ENCODE assay signal across 15 cellular contexts in genomic region chr10:79012567-79012966, GRCh38. TPM values are rescaled to one million over a fixed set of nuclear protein-coding genes. Genes with fewer than 3 reads are reported as not detected.
A peak's percentile ranks its signal among the peaks of the same experiment; 100 is the strongest.
DNase-seq lines count a peak whose midpoint lies in the region; ATAC-seq and TF ChIP-seq lines count a peak whose summit lies in the region.
"Had no signal": no experiment of that assay in that cellular context is flagged by ENCODE, and none has a peak within 500 bp of the region (broad histone marks: within the 10 kb centered on the region; RNA-seq: fewer than 3 reads in every experiment).

No MANE protein-coding gene starts in this region.

- H3K27ac ChIP-seq in thyroid gland = peak overlapping the region; percentile 71 to 96 (median 96)
- H3K27ac ChIP-seq: BLaER1 treated with 17β-estradiol and CSF1 and Interleukin-3, amounts not matched to agents 10 nM and 100 nM; HL-60 had no signal

- no peak overlapping the region for H3K4me3 Mint-ChIP-seq in Caco-2 (ENCODE audit: unreplicated experiment)
- H3K4me3 Mint-ChIP-seq in T-helper 17 cell = no peak overlapping the region
- H3K4me3 Mint-ChIP-seq: B cell; CD8-positive, alpha-beta T cell; H9 had no signal

- TF ChIP-seq POLR2A in thyroid gland (IDR thresholded peaks at IDR 0.05) = no peak

- intact Hi-C loops in Caco-2 (cut with micrococcal nuclease; ENCODE audit: unreplicated experiment) (no loop called here), thyroid gland (cut with DNase I) (no loop called here)

- H3K4me1 ChIP-seq in Caco-2 (no peaks in the 10 kb centered on the region), thyroid gland (peaks cover 43 to 47% of the 10 kb centered on the region in 2 donors)

- H3K36me3 Mint-ChIP-seq in Caco-2 (ENCODE audit: insufficient read depth, unreplicated experiment) = no peaks in the 10 kb centered on the region
- no peaks in the 10 kb centered on the region for H3K36me3 Mint-ChIP-seq in T-helper 17 cell (ENCODE audit: low read depth)
- H3K36me3 Mint-ChIP-seq: CD8-positive, alpha-beta T cell had no signal

- DNase-seq in Caco-2 (no peak), T-helper 17 cell (no peak), left kidney (ENCODE audit: low read depth, low spot score) (peak; percentile 38), thyroid gland (no peak)
- DNase-seq: CD8-positive, alpha-beta T cell; DMS 273 treated with DMSO at 0.1 percent for 48 hours; DMS79; GF-D8; H9; KBM-7 had no signal

- CTCF ChIA-PET in Caco-2 (lab: Charles Lee) = interaction anchor here (0.6 to 0.9 kb wide), 2 partner anchors 53 to 183 kb away, joined by 3 to 5 read pairs; no protein-coding TSS in a partner anchor

- no peak for ATAC-seq in T-helper 17 cell
- ATAC-seq in HG03457 (IDR thresholded peaks at IDR 0.05; ENCODE audit: unreplicated experiment) = no peak
- ATAC-seq in HG02763 (IDR thresholded peaks at IDR 0.05; ENCODE audit: unreplicated experiment) = no peak
- ATAC-seq: CD8-positive, alpha-beta T cell had no signal

- TF ChIP-seq CTCF in Caco-2 (IDR thresholded peaks at IDR 0.05; ENCODE audit: insufficient read depth in 1 of 2, low read depth in 1 of 2, low read length in 1 of 2, severe bottlenecking in 1 of 2, unreplicated experiment in 1 of 2) (no peak), thyroid gland (IDR thresholded peaks at IDR 0.05) (no peak)

- WGBS in thyroid gland, 2 donors = 82 to 95% methylated on average over 4 of the region's 4 CpGs

- H3K4me1 Mint-ChIP-seq in Caco-2 (ENCODE audit: low read depth, unreplicated experiment) = peaks cover 6% of the 10 kb centered on the region
- H3K4me1 Mint-ChIP-seq in T-helper 17 cell = peaks cover 11% of the 10 kb centered on the region
- H3K4me1 Mint-ChIP-seq: B cell had no signal

- H3K27ac Mint-ChIP-seq in Caco-2 (ENCODE audit: unreplicated experiment) = peak overlapping the region; percentile 52
- peak overlapping the region; percentile 34 for H3K27ac Mint-ChIP-seq in T-helper 17 cell
- H3K27ac Mint-ChIP-seq: B cell; CD8-positive, alpha-beta T cell; H9 had no signal

- H3K9me3 ChIP-seq in Caco-2 = no peaks in the 10 kb centered on the region
- no peaks in the 10 kb centered on the region for H3K9me3 ChIP-seq in T-helper 17 cell (ENCODE audit: control insufficient read depth, low read length, poor library complexity, severe bottlenecking)
- H3K9me3 ChIP-seq in thyroid gland = no peaks in the 10 kb centered on the region

- BruUV-seq in Caco-2 (replicated peaks; lab: Mats Ljungman, UMichigan) = no TSS peak

- H3K4me3 ChIP-seq in Caco-2 (ENCODE audit: low read depth, low read length) (no peak overlapping the region), thyroid gland (replicated peaks in 1 of 3) (no peak overlapping the region)
- H3K4me3 ChIP-seq: BLaER1 treated with 17β-estradiol and CSF1 and Interleukin-3, amounts not matched to agents 10 nM and 100 nM had no signal

- POLR2A ChIA-PET in Caco-2 (lab: Charles Lee) = no interaction called here

- H3K27me3 ChIP-seq in Caco-2 (replicated peaks; ENCODE audit: control insufficient read depth, insufficient read depth, low read length) (no peaks in the 10 kb centered on the region), thyroid gland (no peaks in the 10 kb centered on the region)
- H3K27me3 ChIP-seq: BLaER1 treated with 17β-estradiol and CSF1 and Interleukin-3, amounts not matched to agents 10 nM and 100 nM had no signal

- H3K27me3 Mint-ChIP-seq in Caco-2 (ENCODE audit: insufficient read depth, unreplicated experiment) (no peaks in the 10 kb centered on the region), T-helper 17 cell (no peaks in the 10 kb centered on the region)

- H3K36me3 ChIP-seq in Caco-2 (ENCODE audit: control insufficient read depth, insufficient read depth, low read length) (no peaks in the 10 kb centered on the region), thyroid gland (no peaks in the 10 kb centered on the region)
- H3K36me3 ChIP-seq: BLaER1 treated with 17β-estradiol and CSF1 and Interleukin-3, amounts not matched to agents 10 nM and 100 nM had no signal

- no peaks in the 10 kb centered on the region for H3K9me3 Mint-ChIP-seq in Caco-2 (ENCODE audit: unreplicated experiment)
- H3K9me3 Mint-ChIP-seq: H9 had no signal

RNA-seq across cellular contexts. Expression of gene ZMIZ1, which starts 56.2 kb away (rescaled TPM):
- total RNA-seq in Caco-2 (2022) = 42.3 and 43.7 TPM in 2 replicates
- 10 to 100 TPM; 30.0 to 34.0 TPM for total RNA-seq in T-helper 17 cell
- 100 to 1,000 TPM in 2 of 4 donors, 10 to 100 TPM in 2; 59.9 to 128 (median 94.4) TPM for total RNA-seq in thyroid gland
